2 cellular contexts compared by ENCODE assay signal in the genomic region with DNA sequence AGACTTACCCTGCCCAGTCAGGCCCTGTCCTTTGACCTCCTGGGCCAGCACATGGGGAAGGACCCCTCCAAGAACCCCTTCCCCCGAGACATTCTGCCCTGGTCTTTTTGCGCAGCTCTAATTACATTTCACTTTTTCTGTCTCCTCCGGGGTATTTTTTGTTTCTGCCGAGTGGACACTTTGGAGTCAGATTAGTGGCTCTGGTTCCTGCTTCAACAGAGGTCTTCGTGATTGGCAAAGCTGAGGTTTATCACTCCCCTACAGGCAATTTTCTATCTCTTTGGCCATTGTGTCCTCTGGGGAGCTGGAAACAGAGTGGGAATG.
TF ChIP-seq lines count a peak whose summit lies in the region.

No MANE protein-coding gene starts in this region.

TF ChIP-seq in HepG2, 621 proteins besides CTCF, POLR2A, EP300 and RAD21 (continues in another document):
- TF ChIP-seq ZNF776 (CRISPR knock-in tag; IDR thresholded peaks at IDR 0.05) = no peak
- no peak for TF ChIP-seq MED8 (CRISPR knock-in tag; IDR thresholded peaks at IDR 0.05; ENCODE audit: insufficient replicate concordance)
- no peak for TF ChIP-seq MEF2D (CRISPR knock-in tag; IDR thresholded peaks at IDR 0.05)
- TF ChIP-seq FOXK2 (IDR thresholded peaks at IDR 0.05) = no peak
- TF ChIP-seq KLF13 (CRISPR knock-in tag; IDR thresholded peaks at IDR 0.05) = no peak
- TF ChIP-seq, protein P1, sequence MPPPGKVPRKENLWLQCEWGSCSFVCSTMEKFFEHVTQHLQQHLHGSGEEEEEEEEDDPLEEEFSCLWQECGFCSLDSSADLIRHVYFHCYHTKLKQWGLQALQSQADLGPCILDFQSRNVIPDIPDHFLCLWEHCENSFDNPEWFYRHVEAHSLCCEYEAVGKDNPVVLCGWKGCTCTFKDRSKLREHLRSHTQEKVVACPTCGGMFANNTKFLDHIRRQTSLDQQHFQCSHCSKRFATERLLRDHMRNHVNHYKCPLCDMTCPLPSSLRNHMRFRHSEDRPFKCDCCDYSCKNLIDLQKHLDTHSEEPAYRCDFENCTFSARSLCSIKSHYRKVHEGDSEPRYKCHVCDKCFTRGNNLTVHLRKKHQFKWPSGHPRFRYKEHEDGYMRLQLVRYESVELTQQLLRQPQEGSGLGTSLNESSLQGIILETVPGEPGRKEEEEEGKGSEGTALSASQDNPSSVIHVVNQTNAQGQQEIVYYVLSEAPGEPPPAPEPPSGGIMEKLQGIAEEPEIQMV (CRISPR knock-in tag; IDR thresholded peaks at IDR 0.05; ENCODE audit: low read depth) = no peak
- TF ChIP-seq ZNF629 (CRISPR knock-in tag; conservative IDR thresholded peaks at IDR 0.05) = no peak
- TF ChIP-seq ZSCAN22 (CRISPR knock-in tag; IDR thresholded peaks at IDR 0.05) = no peak
- TF ChIP-seq, protein P2, sequence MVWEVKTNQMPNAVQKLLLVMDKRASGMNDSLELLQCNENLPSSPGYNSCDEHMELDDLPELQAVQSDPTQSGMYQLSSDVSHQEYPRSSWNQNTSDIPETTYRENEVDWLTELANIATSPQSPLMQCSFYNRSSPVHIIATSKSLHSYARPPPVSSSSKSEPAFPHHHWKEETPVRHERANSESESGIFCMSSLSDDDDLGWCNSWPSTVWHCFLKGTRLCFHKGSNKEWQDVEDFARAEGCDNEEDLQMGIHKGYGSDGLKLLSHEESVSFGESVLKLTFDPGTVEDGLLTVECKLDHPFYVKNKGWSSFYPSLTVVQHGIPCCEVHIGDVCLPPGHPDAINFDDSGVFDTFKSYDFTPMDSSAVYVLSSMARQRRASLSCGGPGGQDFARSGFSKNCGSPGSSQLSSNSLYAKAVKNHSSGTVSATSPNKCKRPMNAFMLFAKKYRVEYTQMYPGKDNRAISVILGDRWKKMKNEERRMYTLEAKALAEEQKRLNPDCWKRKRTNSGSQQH (CRISPR knock-in tag; IDR thresholded peaks at IDR 0.05; ENCODE audit: low read depth) = 0 out of 2 replicates have a peak, but pooled peaks have one; percentile 27
- no peak for TF ChIP-seq MYC (CRISPR knock-in tag; IDR thresholded peaks at IDR 0.05; ENCODE audit: borderline replicate concordance)
- TF ChIP-seq, protein P3, sequence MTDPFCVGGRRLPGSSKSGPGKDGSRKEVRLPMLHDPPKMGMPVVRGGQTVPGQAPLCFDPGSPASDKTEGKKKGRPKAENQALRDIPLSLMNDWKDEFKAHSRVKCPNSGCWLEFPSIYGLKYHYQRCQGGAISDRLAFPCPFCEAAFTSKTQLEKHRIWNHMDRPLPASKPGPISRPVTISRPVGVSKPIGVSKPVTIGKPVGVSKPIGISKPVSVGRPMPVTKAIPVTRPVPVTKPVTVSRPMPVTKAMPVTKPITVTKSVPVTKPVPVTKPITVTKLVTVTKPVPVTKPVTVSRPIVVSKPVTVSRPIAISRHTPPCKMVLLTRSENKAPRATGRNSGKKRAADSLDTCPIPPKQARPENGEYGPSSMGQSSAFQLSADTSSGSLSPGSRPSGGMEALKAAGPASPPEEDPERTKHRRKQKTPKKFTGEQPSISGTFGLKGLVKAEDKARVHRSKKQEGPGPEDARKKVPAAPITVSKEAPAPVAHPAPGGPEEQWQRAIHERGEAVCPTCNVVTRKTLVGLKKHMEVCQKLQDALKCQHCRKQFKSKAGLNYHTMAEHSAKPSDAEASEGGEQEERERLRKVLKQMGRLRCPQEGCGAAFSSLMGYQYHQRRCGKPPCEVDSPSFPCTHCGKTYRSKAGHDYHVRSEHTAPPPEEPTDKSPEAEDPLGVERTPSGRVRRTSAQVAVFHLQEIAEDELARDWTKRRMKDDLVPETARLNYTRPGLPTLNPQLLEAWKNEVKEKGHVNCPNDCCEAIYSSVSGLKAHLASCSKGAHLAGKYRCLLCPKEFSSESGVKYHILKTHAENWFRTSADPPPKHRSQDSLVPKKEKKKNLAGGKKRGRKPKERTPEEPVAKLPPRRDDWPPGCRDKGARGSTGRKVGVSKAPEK (CRISPR knock-in tag; IDR thresholded peaks at IDR 0.05; ENCODE audit: borderline replicate concordance) = no peak
- TF ChIP-seq, protein P4, sequence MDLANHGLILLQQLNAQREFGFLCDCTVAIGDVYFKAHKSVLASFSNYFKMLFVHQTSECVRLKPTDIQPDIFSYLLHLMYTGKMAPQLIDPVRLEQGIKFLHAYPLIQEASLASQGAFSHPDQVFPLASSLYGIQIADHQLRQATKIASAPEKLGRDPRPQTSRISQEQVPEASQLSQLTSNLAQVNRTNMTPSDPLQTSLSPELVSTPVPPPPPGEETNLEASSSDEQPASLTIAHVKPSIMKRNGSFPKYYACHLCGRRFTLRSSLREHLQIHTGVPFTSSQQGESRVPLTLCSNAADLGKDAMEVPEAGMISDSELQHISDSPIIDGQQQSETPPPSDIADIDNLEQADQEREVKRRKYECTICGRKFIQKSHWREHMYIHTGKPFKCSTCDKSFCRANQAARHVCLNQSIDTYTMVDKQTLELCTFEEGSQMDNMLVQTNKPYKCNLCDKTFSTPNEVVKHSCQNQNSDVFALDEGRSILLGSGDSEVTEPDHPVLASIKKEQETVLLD (CRISPR knock-in tag; IDR thresholded peaks at IDR 0.05; ENCODE audit: low read depth) = no peak
- no peak for TF ChIP-seq BHLHE40 (IDR thresholded peaks at IDR 0.05; ENCODE audit: low read length)
- TF ChIP-seq MATR3 (CRISPR knock-in tag; IDR thresholded peaks at IDR 0.05) = no peak
- no peak for TF ChIP-seq SP2 (CRISPR knock-in tag; IDR thresholded peaks at IDR 0.05)
- TF ChIP-seq MAFK (conservative IDR thresholded peaks at IDR 0.05 in 1 of 2, IDR thresholded peaks at IDR 0.05 in 1 of 2; ENCODE audit: low read length in 2 of 2) = peak; percentile 45; a peak in 2 of 4 replicates
- no peak for TF ChIP-seq SALL1 (CRISPR knock-in tag; IDR thresholded peaks at IDR 0.05)
- no peak for TF ChIP-seq NFE2L2 (IDR thresholded peaks at IDR 0.05; ENCODE audit: low read length)
- no peak for TF ChIP-seq MAX (IDR thresholded peaks at IDR 0.05)
- no peak for TF ChIP-seq RBM22 (optimal IDR thresholded peaks at IDR 0.05; ENCODE audit: low read length)
- no peak for TF ChIP-seq YEATS4 (CRISPR knock-in tag; IDR thresholded peaks at IDR 0.05; ENCODE audit: borderline replicate concordance)
- no peak for TF ChIP-seq HNRNPLL (IDR thresholded peaks at IDR 0.05; ENCODE audit: low read depth, low read length, poor library complexity, severe bottlenecking)
- no peak for TF ChIP-seq ZFY (CRISPR knock-in tag; IDR thresholded peaks at IDR 0.05)
- no peak for TF ChIP-seq ZNF569 (CRISPR knock-in tag; IDR thresholded peaks at IDR 0.05; ENCODE audit: borderline replicate concordance)

TF ChIP-seq in GM12891, 5 proteins besides CTCF, POLR2A, EP300 and RAD21:
- TF ChIP-seq TAF1 (IDR thresholded peaks at IDR 0.05; ENCODE audit: low read depth, low read length) (no peak), POLR2AphosphoS5 (IDR thresholded peaks at IDR 0.05; ENCODE audit: low read depth, low read length) (no peak), SPI1 (IDR thresholded peaks at IDR 0.05; ENCODE audit: low read depth, low read length) (no peak), PAX5 (IDR thresholded peaks at IDR 0.05; ENCODE audit: insufficient read depth, low read length, severe bottlenecking) (no peak), POU2F2 (IDR thresholded peaks at IDR 0.05; ENCODE audit: low read depth, low read length) (no peak)
TF ChIP-seq in GM12891: peak in this region for 0.
